ENCODE assay signal across 2 cellular contexts in the genomic region with DNA sequence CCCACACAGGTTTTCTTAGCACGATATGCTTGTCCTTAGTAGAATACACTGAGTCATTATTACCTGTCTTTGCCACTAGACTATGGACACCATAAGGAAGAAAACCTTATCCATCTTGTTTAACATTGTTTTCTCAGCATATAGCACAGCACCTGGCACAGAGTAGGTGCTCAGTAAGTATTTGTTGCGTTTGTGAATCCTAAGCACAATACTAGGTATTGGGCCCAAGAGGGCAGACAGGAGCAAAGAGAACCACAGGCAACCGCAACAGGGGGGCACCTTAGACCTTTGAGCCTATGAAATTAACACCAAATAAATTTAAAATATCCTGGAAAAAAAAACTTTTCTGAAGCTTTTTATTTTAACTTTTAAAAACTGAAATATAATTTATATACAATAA.
TF ChIP-seq lines count a peak whose summit lies in the region.

No MANE protein-coding gene starts in this region.

TF ChIP-seq in HEK293, 187 proteins besides CTCF, POLR2A, EP300 and RAD21 (continued from another document):
- TF ChIP-seq ZNF585B (tag by site-specific recombination; IDR thresholded peaks at IDR 0.05), result no peak
- TF ChIP-seq, protein P1, sequence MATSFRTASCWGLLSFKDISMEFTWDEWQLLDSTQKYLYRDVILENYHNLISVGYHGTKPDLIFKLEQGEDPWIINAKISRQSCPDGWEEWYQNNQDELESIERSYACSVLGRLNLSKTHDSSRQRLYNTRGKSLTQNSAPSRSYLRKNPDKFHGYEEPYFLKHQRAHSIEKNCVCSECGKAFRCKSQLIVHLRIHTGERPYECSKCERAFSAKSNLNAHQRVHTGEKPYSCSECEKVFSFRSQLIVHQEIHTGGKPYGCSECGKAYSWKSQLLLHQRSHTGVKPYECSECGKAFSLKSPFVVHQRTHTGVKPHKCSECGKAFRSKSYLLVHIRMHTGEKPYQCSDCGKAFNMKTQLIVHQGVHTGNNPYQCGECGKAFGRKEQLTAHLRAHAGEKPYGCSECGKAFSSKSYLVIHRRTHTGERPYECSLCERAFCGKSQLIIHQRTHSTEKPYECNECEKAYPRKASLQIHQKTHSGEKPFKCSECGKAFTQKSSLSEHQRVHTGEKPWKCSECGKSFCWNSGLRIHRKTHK (tag by site-specific recombination; IDR thresholded peaks at IDR 0.05), result no peak
TF ChIP-seq in HEK293: peak in this region for 1.

TF ChIP-seq in WTC11, 78 proteins besides CTCF, POLR2A, EP300 and RAD21 (continued from another document):
- TF ChIP-seq, protein P2, sequence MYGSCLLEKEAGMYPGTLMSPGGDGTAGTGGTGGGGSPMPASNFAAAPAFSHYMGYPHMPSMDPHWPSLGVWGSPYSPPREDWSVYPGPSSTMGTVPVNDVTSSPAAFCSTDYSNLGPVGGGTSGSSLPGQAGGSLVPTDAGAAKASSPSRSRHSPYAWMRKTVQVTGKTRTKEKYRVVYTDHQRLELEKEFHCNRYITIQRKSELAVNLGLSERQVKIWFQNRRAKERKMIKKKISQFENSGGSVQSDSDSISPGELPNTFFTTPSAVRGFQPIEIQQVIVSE (CRISPR knock-in tag; IDR thresholded peaks at IDR 0.05; ENCODE audit: borderline replicate concordance), result no peak
- TF ChIP-seq OVOL2 (CRISPR knock-in tag; IDR thresholded peaks at IDR 0.05; ENCODE audit: borderline replicate concordance) (no peak), ZNF138 (CRISPR knock-in tag; conservative IDR thresholded peaks at IDR 0.05) (no peak), TEAD4 (CRISPR knock-in tag; IDR thresholded peaks at IDR 0.05) (no peak), IRF2 (CRISPR knock-in tag; IDR thresholded peaks at IDR 0.05; ENCODE audit: borderline replicate concordance, low read depth) (no peak), FOXK1 (CRISPR knock-in tag; IDR thresholded peaks at IDR 0.05) (no peak)
- TF ChIP-seq, protein P3, sequence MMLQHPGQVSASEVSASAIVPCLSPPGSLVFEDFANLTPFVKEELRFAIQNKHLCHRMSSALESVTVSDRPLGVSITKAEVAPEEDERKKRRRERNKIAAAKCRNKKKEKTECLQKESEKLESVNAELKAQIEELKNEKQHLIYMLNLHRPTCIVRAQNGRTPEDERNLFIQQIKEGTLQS (CRISPR knock-in tag; conservative IDR thresholded peaks at IDR 0.05), result no peak
